In the genomic region with DNA sequence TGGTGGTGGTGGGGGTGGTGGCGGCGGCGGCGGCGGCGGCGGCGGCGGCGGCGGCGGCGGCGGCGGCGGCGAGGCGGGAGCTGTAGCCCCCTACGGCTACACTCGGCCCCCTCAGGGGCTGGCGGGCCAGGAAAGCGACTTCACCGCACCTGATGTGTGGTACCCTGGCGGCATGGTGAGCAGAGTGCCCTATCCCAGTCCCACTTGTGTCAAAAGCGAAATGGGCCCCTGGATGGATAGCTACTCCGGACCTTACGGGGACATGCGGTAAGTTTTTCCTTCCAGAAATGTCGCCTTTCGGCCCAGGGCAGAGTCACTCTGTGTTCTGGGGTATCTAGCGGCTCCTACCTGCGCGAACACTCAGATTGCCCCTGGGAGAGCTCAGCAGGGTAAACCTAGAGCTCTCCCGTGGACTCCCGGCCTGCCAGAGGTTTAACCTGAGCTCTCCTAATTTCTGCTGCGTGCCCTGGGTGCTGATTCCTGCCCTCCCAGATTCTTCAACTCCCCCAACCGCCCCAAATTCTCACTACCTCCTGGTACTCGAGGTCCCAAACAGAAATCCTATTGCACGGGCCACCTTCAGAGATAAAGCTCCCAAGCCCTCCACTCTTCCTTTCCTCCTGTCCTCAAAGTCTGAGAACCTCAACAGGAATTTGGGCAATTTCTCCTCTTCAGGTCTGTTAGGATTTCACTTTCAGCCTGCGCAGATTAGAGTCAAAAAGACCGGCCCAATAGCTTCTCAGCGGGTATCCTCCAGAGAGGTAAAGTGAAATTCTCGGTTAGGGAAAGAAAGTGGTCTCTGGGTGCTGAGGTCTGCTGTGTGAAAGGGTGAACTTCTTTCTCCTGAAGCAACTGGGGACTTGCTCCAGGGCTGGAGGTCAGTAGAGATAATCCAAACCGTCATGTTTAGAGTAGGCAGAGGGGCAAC, we compare ENCODE assay signal across 11 cellular contexts. TPM values are rescaled to one million over a fixed set of nuclear protein-coding genes. Genes with fewer than 3 reads are reported as not detected.
DNase-seq lines count a peak whose midpoint lies in the region; ATAC-seq and TF ChIP-seq lines count a peak whose summit lies in the region.
"Had no signal": no experiment of that assay in that cellular context is flagged by ENCODE, and none has a peak within 500 bp of the region (broad histone marks: within the 10 kb centered on the region; RNA-seq: fewer than 3 reads in every experiment).

No MANE protein-coding gene starts in this region.

- no peak overlapping the region for H3K27ac ChIP-seq in mesendoderm (ENCODE audit: low read depth, low read length)
- H3K27ac ChIP-seq in tibial nerve = peak overlapping the region in 2 of 4 donors; percentile 43 to 63

- H3K56ac ChIP-seq in mesendoderm (ENCODE audit: low read length) = peak overlapping the region; percentile 25

- H3K4ac ChIP-seq in mesendoderm (ENCODE audit: low read depth, low read length) = peak overlapping the region; percentile 9

- TF ChIP-seq EP300 in tibial nerve (IDR thresholded peaks at IDR 0.05) = no peak

- H3K36me3 ChIP-seq in mesendoderm (ENCODE audit: control insufficient read depth, insufficient read depth, low read length) (no peaks in the 10 kb centered on the region), tibial nerve (no peaks in the 10 kb centered on the region)

- H3K27ac Mint-ChIP-seq in activated T-cell treated with anti-CD3 and anti-CD28 coated beads, Interleukin-2, amount 50 U/mL, for 24 hours = no peak overlapping the region
- H3K27ac Mint-ChIP-seq: CD4-positive, alpha-beta memory T cell had no signal

- H3K4me3 Mint-ChIP-seq in activated T-cell treated with anti-CD3 and anti-CD28 coated beads, Interleukin-2, amount 50 U/mL, for 24 hours = peak overlapping the region; percentile 35

- no peak overlapping the region for H3K18ac ChIP-seq in mesendoderm (ENCODE audit: low read length)

- no peak overlapping the region for H4K8ac ChIP-seq in mesendoderm (ENCODE audit: low read depth, low read length)

- H3K4me3 ChIP-seq in mesendoderm (ENCODE audit: low read length) = peak overlapping the region; percentile 23
- H3K4me3 ChIP-seq in tibial nerve = peak overlapping the region; percentile 18 to 57 (median 30)

- no peak overlapping the region for H2BK120ac ChIP-seq in mesendoderm (ENCODE audit: low read depth, low read length)

- no peak overlapping the region for H2AK5ac ChIP-seq in mesendoderm (ENCODE audit: low read length)

- H3K79me1 ChIP-seq in mesendoderm (ENCODE audit: low read length) = no peaks in the 10 kb centered on the region

- ATAC-seq in activated CD4-positive, CD25-positive, alpha-beta regulatory T cell treated with anti-CD3 and anti-CD28 coated beads, Interleukin-2, amount 50 U/mL, for 24 hours = no peak

- no peak overlapping the region for H3K23ac ChIP-seq in mesendoderm (ENCODE audit: low read length)

- H4K5ac ChIP-seq in mesendoderm (ENCODE audit: low read length) = no peak overlapping the region

- no peaks in the 10 kb centered on the region for H3K4me1 ChIP-seq in mesendoderm (ENCODE audit: control insufficient read depth, low read depth, low read length)
- H3K4me1 ChIP-seq in tibial nerve = peaks cover 0 to 16% (median 0%) of the 10 kb centered on the region in 4 donors

- no peaks in the 10 kb centered on the region for H3K9me3 Mint-ChIP-seq in activated T-cell treated with anti-CD3 and anti-CD28 coated beads, Interleukin-2, amount 50 U/mL, for 24 hours

- WGBS in mesendoderm (ENCODE audit: extremely low coverage, insufficient coverage, low lambda C conversion rate) = no CpG with 5 or more reads among the region's 44 CpGs
- WGBS in tibial nerve, 2 donors = 46 to 54% methylated on average over 9 to 22 of the region's 44 CpGs

- peak overlapping the region; percentile 38 for H3K9ac ChIP-seq in mesendoderm (ENCODE audit: low read length)

- no peaks in the 10 kb centered on the region for H3K79me2 ChIP-seq in mesendoderm (ENCODE audit: control insufficient read depth, insufficient read depth, low read length)

- H3K27me3 ChIP-seq in mesendoderm (ENCODE audit: insufficient read depth, low read length, poor library complexity) (no peaks in the 10 kb centered on the region), tibial nerve (peaks cover 0 to 54% of the 10 kb centered on the region in 2 donors)

- no peak overlapping the region for H2BK5ac ChIP-seq in mesendoderm (ENCODE audit: low read length)

- H2BK15ac ChIP-seq in mesendoderm (replicated peaks; ENCODE audit: low read depth) = no peak overlapping the region

- peaks cover 4% of the 10 kb centered on the region for H3K4me1 Mint-ChIP-seq in activated T-cell treated with anti-CD3 and anti-CD28 coated beads, Interleukin-2, amount 50 U/mL, for 24 hours (ENCODE audit: low read depth)
- H3K4me1 Mint-ChIP-seq: CD4-positive, alpha-beta memory T cell had no signal

- H3K27me3 Mint-ChIP-seq in activated T-cell treated with anti-CD3 and anti-CD28 coated beads, Interleukin-2, amount 50 U/mL, for 24 hours = peaks cover 74% of the 10 kb centered on the region

- H3K4me2 ChIP-seq in mesendoderm (ENCODE audit: low read length) = peak overlapping the region; percentile 54

- no peaks in the 10 kb centered on the region for H3K36me3 Mint-ChIP-seq in activated T-cell treated with anti-CD3 and anti-CD28 coated beads, Interleukin-2, amount 50 U/mL, for 24 hours (ENCODE audit: low read depth)
- H3K36me3 Mint-ChIP-seq: CD4-positive, alpha-beta memory T cell had no signal

- H3K9me3 ChIP-seq in tibial nerve = no peaks in the 10 kb centered on the region

- DNase-seq in activated T-cell treated with anti-CD3 and anti-CD28 coated beads, Interleukin-2, amount 50 U/mL, for 24 hours = no peak
- no peak for DNase-seq in activated T-cell treated with anti-CD3 and anti-CD28 coated beads, Interleukin-2, amount 50 U/mL, for 1 hour
- DNase-seq in ecto neural progenitor cell (ENCODE audit: low spot score) (peak; percentile 43), mesendoderm (peak; percentile 70), tibial nerve (ENCODE audit: low spot score in 2 of 2) (no peak), D341Med (ENCODE audit: low spot score) (no peak), NCI-H2107 (lab: John Stamatoyannopoulos, UW) (no peak)
- DNase-seq: activated naive CD4-positive, alpha-beta T cell treated with Interleukin-2 at 50 U/mL for 16 hours; CD4-positive, alpha-beta memory T cell; NCI-H1092 treated with DMSO at 0.1 percent for 48 hours had no signal

- no peak for TF ChIP-seq POLR2A in tibial nerve (IDR thresholded peaks at IDR 0.05)

- TF ChIP-seq CTCF in tibial nerve (IDR thresholded peaks at IDR 0.05) = no peak

RNA-seq across cellular contexts. Expression of a gene that starts 2.9 kb away (rescaled TPM):
- 2.8 TPM for polyA plus RNA-seq in mesendoderm (2013, experiment 1 of 2)
- 2.8 TPM for polyA plus RNA-seq in mesendoderm (2013, experiment 2 of 2)
- total RNA-seq in tibial nerve = 10 to 100 TPM in 3 of 4 donors, 1 to 10 TPM in 1; 9.6 to 23.5 (median 14.1) TPM

Comparison
In these comparisons a context has a peak if more than half of its experiments do, and no peak if none do; other contexts are left out.
1. DNase-seq: peak in ecto neural progenitor cell (single experiment) and mesendoderm (single experiment); none in activated T-cell treated with anti-CD3 and anti-CD28 coated beads, Interleukin-2, amount 50 U/mL, for 24 hours (single experiment), activated T-cell treated with anti-CD3 and anti-CD28 coated beads, Interleukin-2, amount 50 U/mL, for 1 hour (single experiment), tibial nerve (0 of 2), D341Med (single experiment) and NCI-H2107 (single experiment).